ENCODE assay signal across 8 cellular contexts in genomic region chr22:37696657-37697539, GRCh38.
DNase-seq lines count a peak whose midpoint lies in the region; ATAC-seq lines count a peak whose summit lies in the region.

Gene TRIOBP (plus strand): TSS chr22:37697048. CDS start chr22:37701366, 4,318 bp downstream.

- H3K27me3 Mint-ChIP-seq in effector memory CD8-positive, alpha-beta T cell, result no peaks in the 10 kb centered on the region

- peaks cover 30% of the 10 kb centered on the region for H3K36me3 Mint-ChIP-seq in effector memory CD8-positive, alpha-beta T cell (ENCODE audit: insufficient read depth)

- DNase-seq in NCI-H69 (lab: John Stamatoyannopoulos, UW) (peak; percentile 99), medulla oblongata (ENCODE audit: extremely low spot score) (peak; percentile 69), LoVo (ENCODE audit: low spot score) (no peak)
- DNase-seq in activated CD8-positive, alpha-beta memory T cell treated with anti-CD3 and anti-CD28 coated beads for 4 hours (ENCODE audit: low read depth in 2 of 2), result peak; percentile 64 to 68
- DNase-seq in effector memory CD8-positive, alpha-beta T cell, result peak; percentile 43 to 72 (median 67)
- DNase-seq in stimulated activated CD8-positive, alpha-beta memory T cell treated with anti-CD3 and anti-CD28 coated beads, Interleukin-12 subunit alpha, Interleukin-12 subunit beta, amount 100 ng/mL, for 1 hour (ENCODE audit: low read depth), result peak; percentile 65

- H3K9me3 Mint-ChIP-seq in effector memory CD8-positive, alpha-beta T cell, result no peaks in the 10 kb centered on the region

- peaks cover 9 to 11% of the 10 kb centered on the region in 2 donors for H3K4me1 Mint-ChIP-seq in effector memory CD8-positive, alpha-beta T cell (ENCODE audit: low read depth in 2 of 2)

- H3K27ac Mint-ChIP-seq in effector memory CD8-positive, alpha-beta T cell, result peak within 1 kb of the TSS; percentile 44 to 62

- ATAC-seq in GM18511 (IDR thresholded peaks at IDR 0.05; ENCODE audit: unreplicated experiment) (peak; percentile 90), HG03135 (IDR thresholded peaks at IDR 0.05; ENCODE audit: unreplicated experiment) (peak; percentile 91)
- ATAC-seq in effector memory CD8-positive, alpha-beta T cell (replicated peaks), result peak; percentile 99

- H3K4me3 Mint-ChIP-seq in effector memory CD8-positive, alpha-beta T cell, result peak within 1 kb of the TSS in 1 of 2 donors; percentile 45
